Comparison of ENCODE assay signal across 1 cellular context in the genomic region with DNA sequence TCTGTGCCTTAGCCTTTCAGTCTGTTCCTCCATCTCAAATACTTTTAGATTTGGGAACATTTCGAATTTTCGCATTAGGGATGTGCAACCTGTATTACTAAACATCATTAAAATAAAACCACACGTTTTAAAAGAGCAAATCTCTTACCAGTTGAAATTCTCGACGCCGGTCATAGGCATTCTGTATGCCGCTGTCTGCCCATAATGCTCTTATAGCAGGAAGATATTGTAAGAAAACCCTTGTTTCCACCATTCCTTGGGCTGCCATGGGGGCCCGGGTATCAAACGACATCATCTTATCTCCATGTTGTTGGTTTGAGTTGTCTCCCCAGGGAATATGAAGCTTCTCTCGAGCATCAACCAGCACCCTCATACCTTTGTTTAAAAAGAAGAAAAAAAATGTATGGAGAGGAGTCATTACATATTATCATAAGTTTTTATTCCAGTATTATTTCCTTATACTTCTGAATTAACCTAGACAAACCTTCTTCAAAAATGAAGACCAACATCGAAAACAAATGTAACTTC.
TF ChIP-seq lines count a peak whose summit lies in the region.

No MANE protein-coding gene starts in this region.

TF ChIP-seq in HepG2, 621 proteins besides CTCF, POLR2A, EP300 and RAD21:
- TF ChIP-seq ZNF382 (CRISPR knock-in tag; IDR thresholded peaks at IDR 0.05; ENCODE audit: borderline replicate concordance), result no peak
- no peak for TF ChIP-seq ELF1 (CRISPR knock-in tag; IDR thresholded peaks at IDR 0.05)
- no peak for TF ChIP-seq CREM (IDR thresholded peaks at IDR 0.05)
- no peak for TF ChIP-seq CREM (CRISPR knock-in tag; IDR thresholded peaks at IDR 0.05)
- TF ChIP-seq, protein P1, sequence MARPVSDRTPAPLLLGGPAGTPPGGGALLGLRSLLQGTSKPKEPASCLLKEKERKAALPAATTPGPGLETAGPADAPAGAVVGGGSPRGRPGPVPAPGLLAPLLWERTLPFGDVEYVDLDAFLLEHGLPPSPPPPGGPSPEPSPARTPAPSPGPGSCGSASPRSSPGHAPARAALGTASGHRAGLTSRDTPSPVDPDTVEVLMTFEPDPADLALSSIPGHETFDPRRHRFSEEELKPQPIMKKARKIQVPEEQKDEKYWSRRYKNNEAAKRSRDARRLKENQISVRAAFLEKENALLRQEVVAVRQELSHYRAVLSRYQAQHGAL (CRISPR knock-in tag; IDR thresholded peaks at IDR 0.05; ENCODE audit: not compliant biosample characterization), result no peak
- TF ChIP-seq, protein P2, sequence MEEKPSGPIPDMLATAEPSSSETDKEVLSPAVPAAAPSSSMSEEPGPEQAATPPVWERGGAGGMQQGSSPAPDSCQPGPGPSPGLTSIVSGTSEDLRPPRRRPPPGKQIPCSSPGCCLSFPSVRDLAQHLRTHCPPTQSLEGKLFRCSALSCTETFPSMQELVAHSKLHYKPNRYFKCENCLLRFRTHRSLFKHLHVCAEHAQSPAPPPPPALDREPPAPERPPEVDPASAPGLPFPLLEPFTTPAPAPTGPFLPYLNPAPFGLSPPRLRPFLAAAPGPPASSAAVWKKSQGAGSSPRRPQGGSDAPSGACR (CRISPR knock-in tag; IDR thresholded peaks at IDR 0.05), result no peak
- no peak for TF ChIP-seq ZNF317 (CRISPR knock-in tag; IDR thresholded peaks at IDR 0.05)
- TF ChIP-seq ZNF136 (CRISPR knock-in tag; IDR thresholded peaks at IDR 0.05; ENCODE audit: low read depth), result no peak
- TF ChIP-seq, protein P3, sequence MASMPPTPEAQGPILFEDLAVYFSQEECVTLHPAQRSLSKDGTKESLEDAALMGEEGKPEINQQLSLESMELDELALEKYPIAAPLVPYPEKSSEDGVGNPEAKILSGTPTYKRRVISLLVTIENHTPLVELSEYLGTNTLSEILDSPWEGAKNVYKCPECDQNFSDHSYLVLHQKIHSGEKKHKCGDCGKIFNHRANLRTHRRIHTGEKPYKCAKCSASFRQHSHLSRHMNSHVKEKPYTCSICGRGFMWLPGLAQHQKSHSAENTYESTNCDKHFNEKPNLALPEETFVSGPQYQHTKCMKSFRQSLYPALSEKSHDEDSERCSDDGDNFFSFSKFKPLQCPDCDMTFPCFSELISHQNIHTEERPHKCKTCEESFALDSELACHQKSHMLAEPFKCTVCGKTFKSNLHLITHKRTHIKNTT (CRISPR knock-in tag; IDR thresholded peaks at IDR 0.05), result no peak
- TF ChIP-seq, protein P4, sequence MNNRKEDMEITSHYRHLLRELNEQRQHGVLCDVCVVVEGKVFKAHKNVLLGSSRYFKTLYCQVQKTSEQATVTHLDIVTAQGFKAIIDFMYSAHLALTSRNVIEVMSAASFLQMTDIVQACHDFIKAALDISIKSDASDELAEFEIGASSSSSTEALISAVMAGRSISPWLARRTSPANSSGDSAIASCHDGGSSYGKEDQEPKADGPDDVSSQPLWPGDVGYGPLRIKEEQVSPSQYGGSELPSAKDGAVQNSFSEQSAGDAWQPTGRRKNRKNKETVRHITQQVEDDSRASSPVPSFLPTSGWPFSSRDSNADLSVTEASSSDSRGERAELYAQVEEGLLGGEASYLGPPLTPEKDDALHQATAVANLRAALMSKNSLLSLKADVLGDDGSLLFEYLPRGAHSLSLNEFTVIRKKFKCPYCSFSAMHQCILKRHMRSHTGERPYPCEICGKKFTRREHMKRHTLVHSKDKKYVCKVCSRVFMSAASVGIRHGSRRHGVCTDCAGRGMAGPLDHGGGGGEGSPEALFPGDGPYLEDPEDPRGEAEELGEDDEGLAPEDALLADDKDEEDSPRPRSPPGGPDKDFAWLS (CRISPR knock-in tag; IDR thresholded peaks at IDR 0.05; ENCODE audit: borderline replicate concordance), result no peak
- TF ChIP-seq, protein P5, sequence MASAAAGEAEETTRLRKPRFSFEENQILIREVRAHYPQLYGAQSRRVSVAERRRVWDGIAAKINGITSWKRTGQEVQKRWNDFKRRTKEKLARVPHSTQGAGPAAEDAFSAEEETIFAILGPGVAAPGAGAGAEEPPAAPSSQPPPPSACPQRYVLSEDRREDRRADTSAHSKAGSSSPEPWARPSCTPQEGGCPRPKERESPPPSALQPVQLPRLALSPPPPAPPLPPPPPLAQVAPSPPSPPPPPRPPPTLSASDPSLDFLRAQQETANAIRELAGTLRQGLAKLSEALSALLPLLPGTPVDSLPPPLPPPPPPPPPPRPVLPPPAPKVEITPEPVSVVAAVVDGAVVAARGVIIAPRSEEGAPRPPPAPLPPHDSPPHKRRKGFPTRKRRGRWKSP (CRISPR knock-in tag; IDR thresholded peaks at IDR 0.05), result no peak
- no peak for TF ChIP-seq SKI (IDR thresholded peaks at IDR 0.05; ENCODE audit: partially characterized antibody)
- no peak for TF ChIP-seq GABPB1 (CRISPR knock-in tag; IDR thresholded peaks at IDR 0.05)
TF ChIP-seq in HepG2: peak in this region for 0.
